6 cellular contexts compared by ENCODE assay signal in the genomic region with DNA sequence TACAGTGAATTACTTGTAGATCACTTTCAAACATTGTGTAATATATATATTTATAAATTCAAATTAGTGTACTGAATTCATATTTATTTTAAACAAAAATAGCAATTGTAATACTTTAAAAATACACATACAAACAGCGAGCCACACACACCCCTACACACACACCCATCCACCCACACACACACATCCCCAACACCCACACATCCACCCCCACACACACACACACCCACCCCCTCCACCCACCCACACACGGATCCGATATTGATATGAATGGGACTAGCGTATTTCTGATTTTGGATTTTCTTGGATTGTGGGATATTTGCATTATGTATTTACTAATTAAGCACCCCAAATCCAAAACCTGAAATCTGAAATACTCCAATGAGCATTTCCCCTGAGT.
"Had no signal": no experiment of that assay in that cellular context is flagged by ENCODE, and none has a peak within 500 bp of the region (broad histone marks: within the 10 kb centered on the region; RNA-seq: fewer than 3 reads in every experiment).

No MANE protein-coding gene starts in this region.

- FAIRE-seq: HepG2, HTR-8/SVneo, K562 had no signal

- H3K27ac ChIP-seq: HL-60 had no signal

- ATAC-seq: HepG2, K562 had no signal

- DNase-seq: KBM-7, KG1 had no signal

- H3K4me3 ChIP-seq: K562 had no signal
